32 cellular contexts compared by ENCODE assay signal in genomic region chr18:64799378-64799777, GRCh38.
"Had no signal": no experiment of that assay in that cellular context is flagged by ENCODE, and none has a peak within 500 bp of the region (broad histone marks: within the 10 kb centered on the region; RNA-seq: fewer than 3 reads in every experiment).

No MANE protein-coding gene starts in this region.

- H3K4me1 ChIP-seq: ascending aorta, breast epithelium, esophagus muscularis mucosa, foreskin keratinocyte, heart left ventricle, left lung, lower lobe of right lung, prostate gland, sigmoid colon, suprapubic skin, tibial artery, upper lobe of right lung had no signal

- H3K9me3 ChIP-seq: ascending aorta, esophagus muscularis mucosa, heart left ventricle, lower lobe of right lung, pancreas, prostate gland, sigmoid colon, suprapubic skin, tibial artery, upper lobe of right lung had no signal

- H3K4me3 ChIP-seq: ascending aorta, breast epithelium, esophagus muscularis mucosa, heart left ventricle, left lung, lower lobe of right lung, pancreas, prostate gland, sigmoid colon, suprapubic skin, tibial artery, upper lobe of right lung had no signal

- ATAC-seq: activated CD4-positive, CD25-positive, alpha-beta regulatory T cell treated with anti-CD3 and anti-CD28 coated beads, Interleukin-2, amount 50 U/mL, for 24 hours; foreskin keratinocyte; heart left ventricle; left lung; lower lobe of right lung; pancreas; upper lobe of right lung had no signal

- H3K27me3 ChIP-seq: ascending aorta, breast epithelium, esophagus muscularis mucosa, foreskin keratinocyte, heart left ventricle, left lung, pancreas, sigmoid colon, suprapubic skin, tibial artery, upper lobe of right lung had no signal

- DNase-seq: activated CD4-positive, alpha-beta T cell treated with anti-CD3 and anti-CD28 coated beads for 48 hours; activated CD4-positive, alpha-beta T cell treated with anti-CD3 and anti-CD28 coated beads, Interleukin-2, amount 50 U/mL, for 48 hours; activated CD8-positive, alpha-beta memory T cell treated with anti-CD3 and anti-CD28 coated beads for 24 hours; activated gamma-delta T cell; activated naive CD4-positive, alpha-beta T cell treated with anti-CD3 and anti-CD28 coated beads, Interleukin-2, amount 10 ng/mL, durations not matched to agents 7 days and 5 days; activated naive CD8-positive, alpha-beta T cell treated with anti-CD3 and anti-CD28 coated beads, Interleukin-2, amount 10 ng/mL, durations not matched to agents 7 days and 5 days; dermis blood vessel endothelial cell; effector CD4-positive, alpha-beta T cell; heart left ventricle; hypothalamus; immature natural killer cell; kidney; left lung; lower lobe of right lung; naive B cell; nucleus accumbens; pancreas; retina; sigmoid colon; stimulated activated CD4-positive, alpha-beta T cell treated with anti-CD3 and anti-CD28 coated beads, Interleukin-15, amount 100 ng/mL, for 24 hours; stimulated activated CD4-positive, alpha-beta T cell treated with anti-CD3 and anti-CD28 coated beads, Interleukin-2, amount 100 ng/mL, for 24 hours; stimulated activated naive CD4-positive, alpha-beta T cell; tibial artery; upper lobe of right lung had no signal

- H3K36me3 ChIP-seq: ascending aorta, breast epithelium, esophagus muscularis mucosa, heart left ventricle, left lung, lower lobe of right lung, pancreas, prostate gland, sigmoid colon, suprapubic skin, tibial artery, upper lobe of right lung had no signal

- H3K27ac ChIP-seq: ascending aorta, breast epithelium, esophagus muscularis mucosa, foreskin keratinocyte, heart left ventricle, left lung, lower lobe of right lung, pancreas, prostate gland, sigmoid colon, suprapubic skin, tibial artery, upper lobe of right lung, VCaP had no signal
